In the genomic region with DNA sequence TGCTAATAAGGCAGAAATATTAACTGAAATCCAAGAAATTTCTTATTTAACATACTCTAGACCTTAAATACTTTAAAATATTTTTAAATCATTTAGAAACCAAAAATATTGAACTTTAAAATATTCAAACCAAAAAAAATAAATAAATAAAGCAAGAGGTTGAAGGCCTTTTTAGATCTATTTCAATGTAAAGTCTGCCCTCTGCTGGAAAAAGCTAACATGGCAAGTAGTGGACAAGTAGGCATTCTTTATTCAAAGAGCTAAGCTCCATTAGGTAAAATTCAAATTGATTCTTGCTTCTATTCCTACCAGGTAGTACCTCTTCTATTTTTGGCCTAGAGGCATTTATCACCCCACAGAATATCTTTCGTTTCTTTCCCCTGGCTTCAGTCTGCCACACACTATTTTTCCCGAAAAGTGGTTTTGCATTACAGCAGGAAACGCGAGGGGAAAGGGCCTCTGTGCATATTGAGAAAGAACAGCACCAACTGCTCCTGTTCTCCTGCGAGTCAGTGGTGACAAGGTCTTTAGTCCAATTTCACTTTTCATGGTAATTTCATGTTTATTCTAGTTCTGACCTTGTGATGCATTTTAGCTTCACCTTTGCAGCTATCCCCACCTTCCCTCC, we compare ENCODE assay signal across 8 cellular contexts. TPM values are rescaled to one million over a fixed set of nuclear protein-coding genes. Genes with fewer than 3 reads are reported as not detected.
DNase-seq lines count a peak whose midpoint lies in the region; ATAC-seq, FAIRE-seq and TF ChIP-seq lines count a peak whose summit lies in the region.

No MANE protein-coding gene starts in this region.

- no peaks in the 10 kb centered on the region for H3K9me3 ChIP-seq in DND-41 (ENCODE audit: insufficient read depth, low read length, severe bottlenecking)
- H3K9me3 ChIP-seq in astrocyte (ENCODE audit: insufficient read depth, low read depth, low read length): no peaks in the 10 kb centered on the region

- H3K4me3 ChIP-seq in DND-41 (ENCODE audit: low read depth in 1 of 2, low read length in 2 of 2) (no peak overlapping the region), astrocyte (ENCODE audit: insufficient read depth, low read depth, low read length) (no peak overlapping the region)

- H2AFZ ChIP-seq in DND-41 (ENCODE audit: low read depth, low read length) (no peak overlapping the region), astrocyte (ENCODE audit: low read depth, low read length) (no peak overlapping the region)

- H3K27me3 ChIP-seq in DND-41 (ENCODE audit: insufficient read depth, low read length, poor library complexity) (no peaks in the 10 kb centered on the region), astrocyte (ENCODE audit: insufficient read depth, low read length) (no peaks in the 10 kb centered on the region)

- H3K4me2 ChIP-seq in DND-41 (ENCODE audit: insufficient read depth, low read length) (no peak overlapping the region), astrocyte (ENCODE audit: low read length) (no peak overlapping the region)

- no peaks in the 10 kb centered on the region for H3K36me3 Mint-ChIP-seq in astrocyte (ENCODE audit: low read depth, unreplicated experiment)

- TF ChIP-seq CTCF in DND-41 (IDR thresholded peaks at IDR 0.05; ENCODE audit: borderline replicate concordance, extremely low read depth, low read length, poor library complexity, severe bottlenecking): peak; percentile 89
- TF ChIP-seq CTCF in astrocyte (IDR thresholded peaks at IDR 0.05; ENCODE audit: insufficient read depth, low read depth, low read length): peak; percentile 95

- H3K79me2 ChIP-seq in DND-41 (ENCODE audit: insufficient read depth, low read length) (no peaks in the 10 kb centered on the region), astrocyte (ENCODE audit: insufficient read depth, low read length) (no peaks in the 10 kb centered on the region)

- DNase-seq in DND-41 (peak; percentile 61), KBM-7 (peak; percentile 63), RCC 7860 (ENCODE audit: low spot score) (peak; percentile 56), astrocyte (ENCODE audit: low read depth) (peak; percentile 51), inferior parietal cortex (ENCODE audit: extremely low spot score) (peak; percentile 96)
- DNase-seq in stimulated activated CD4-positive, alpha-beta T cell treated with anti-CD3 and anti-CD28 coated beads, Interleukin-2, amount 100 ng/mL, for 24 hours: peak; percentile 23 to 66

- in situ Hi-C loops in KBM-7 (cut with MboI; ENCODE audit: low pct_unique_long_range_greater_than_20kb, low sequenced_read_pairs): no loop called here

- ATAC-seq in DND-41 (ENCODE audit: insufficient read depth, low read depth) (peak; percentile 75), GM21381 (IDR thresholded peaks at IDR 0.05; ENCODE audit: unreplicated experiment) (peak; percentile 55), GM19397 (IDR thresholded peaks at IDR 0.05; ENCODE audit: unreplicated experiment) (no peak)

- H4K20me1 ChIP-seq in DND-41 (ENCODE audit: insufficient read depth, low read length) (no peaks in the 10 kb centered on the region), astrocyte (ENCODE audit: insufficient read depth, low read length) (no peaks in the 10 kb centered on the region)

- no peaks in the 10 kb centered on the region for H3K27me3 Mint-ChIP-seq in astrocyte (ENCODE audit: low read depth, unreplicated experiment)

- H3K27ac ChIP-seq in DND-41 (ENCODE audit: low read length) (no peak overlapping the region), astrocyte (ENCODE audit: low read depth, low read length) (no peak overlapping the region)

- H3K4me1 ChIP-seq in DND-41 (ENCODE audit: insufficient read depth, low read length): no peaks in the 10 kb centered on the region
- H3K4me1 ChIP-seq in astrocyte (ENCODE audit: insufficient read depth, low read length): no peaks in the 10 kb centered on the region

- no peak overlapping the region for H3K9ac ChIP-seq in DND-41 (ENCODE audit: low read depth, low read length)
- no peak overlapping the region for H3K9ac ChIP-seq in astrocyte (ENCODE audit: low read length)

- FAIRE-seq in RCC 7860 (lab: Jason Lieb, UNC): peak; percentile 92
- FAIRE-seq in astrocyte (lab: Jason Lieb, UNC): no peak

- no peak overlapping the region for H3K27ac Mint-ChIP-seq in astrocyte (ENCODE audit: unreplicated experiment)

- H3K4me1 Mint-ChIP-seq in astrocyte (ENCODE audit: low read depth, unreplicated experiment): no peaks in the 10 kb centered on the region

- H3K4me3 Mint-ChIP-seq in astrocyte (ENCODE audit: unreplicated experiment): no peak overlapping the region

- no peaks in the 10 kb centered on the region for H3K9me3 Mint-ChIP-seq in astrocyte (ENCODE audit: unreplicated experiment)

- H3K36me3 ChIP-seq in DND-41 (ENCODE audit: insufficient read depth, low read length) (no peaks in the 10 kb centered on the region), astrocyte (ENCODE audit: insufficient read depth, low read length) (no peaks in the 10 kb centered on the region)

RNA-seq across cellular contexts. Expression of a gene that starts 20.4 kb away (rescaled TPM):
- total RNA-seq in astrocyte: 62.3 and 70.5 TPM in 2 replicates

RNA-seq across cellular contexts. Expression of a gene that starts 45.9 kb away (rescaled TPM):
- total RNA-seq in astrocyte: 14.2 and 14.5 TPM in 2 replicates

RNA-seq across cellular contexts. Expression of a gene that starts 54.8 kb away (rescaled TPM):
- 0.96 and 1.3 TPM in 2 replicates for total RNA-seq in astrocyte

Comparison
In these comparisons a context has a peak if more than half of its experiments do, and no peak if none do; other contexts are left out.
1. DNase-seq: peak in every context shown above with its lines; median percentile 96 in inferior parietal cortex; 63 in KBM-7; 61 in DND-41; 56 in RCC 7860; 51 in astrocyte; 44 in stimulated activated CD4-positive, alpha-beta T cell treated with anti-CD3 and anti-CD28 coated beads, Interleukin-2, amount 100 ng/mL, for 24 hours.